ENCODE assay signal across 8 cellular contexts in the genomic region with DNA sequence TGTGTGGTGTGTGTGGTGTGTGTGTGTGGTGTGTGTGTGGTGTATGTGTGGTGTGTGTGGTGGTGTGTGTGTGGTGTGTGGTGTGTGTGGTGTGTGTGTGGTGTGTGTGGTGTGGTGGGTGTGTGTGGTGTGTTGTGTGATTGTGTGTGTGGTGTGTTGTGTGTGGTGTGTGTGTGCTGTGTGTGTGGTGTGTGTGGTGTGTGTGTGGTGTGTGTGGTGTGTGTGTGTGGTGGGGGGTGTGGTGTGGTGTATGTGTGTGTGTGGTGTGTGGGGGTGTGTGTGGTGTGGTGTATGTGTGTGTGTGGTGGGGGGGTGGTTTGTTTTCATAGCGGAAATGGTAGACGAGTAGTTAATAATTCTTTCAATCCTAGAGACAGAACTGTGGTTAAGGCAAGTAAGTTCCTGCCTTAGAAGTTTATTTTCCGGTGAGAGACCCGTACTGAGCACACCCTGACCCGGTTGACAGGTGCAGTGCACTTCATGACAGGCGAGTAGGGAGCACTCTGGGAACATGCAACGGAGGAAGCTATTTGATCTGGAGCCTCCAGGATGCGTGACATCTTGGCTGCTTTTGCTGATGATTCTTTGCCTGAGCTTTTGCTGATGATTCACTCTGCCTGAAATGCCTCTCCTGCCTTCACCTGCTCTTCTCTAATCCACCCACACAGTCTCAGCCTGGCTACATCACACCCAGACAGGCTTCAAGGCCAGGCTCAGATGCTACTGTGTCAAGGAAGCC. TPM values are rescaled to one million over a fixed set of nuclear protein-coding genes. Genes with fewer than 3 reads are reported as not detected.
A peak's percentile ranks its signal among the peaks of the same experiment; 100 is the strongest.
DNase-seq lines count a peak whose midpoint lies in the region; ATAC-seq lines count a peak whose summit lies in the region.

No MANE protein-coding gene starts in this region.

- H3K9me3 Mint-ChIP-seq in central memory CD8-positive, alpha-beta T cell, result no peaks in the 10 kb centered on the region

- DNase-seq in DMS53 treated with DMSO at 0.1 percent for 48 hours (lab: John Stamatoyannopoulos, UW; ENCODE audit: unreplicated experiment) (peak; percentile 77), M059J (ENCODE audit: low read depth) (peak; percentile 47), hippocampal formation (lab: John Stamatoyannopoulos, UW) (no peak), NCI-H2171 (lab: John Stamatoyannopoulos, UW) (no peak), AG08396 (ENCODE audit: low spot score) (no peak)
- DNase-seq in central memory CD8-positive, alpha-beta T cell (ENCODE audit: low spot score in 2 of 2), result peak in 1 of 2 donors; percentile 11
- DNase-seq in stimulated activated CD4-positive, alpha-beta T cell treated with anti-CD3 and anti-CD28 coated beads, Interleukin-4, amount 100 ng/mL, for 24 hours, result peak; percentile 67

- H3K4me1 Mint-ChIP-seq in central memory CD8-positive, alpha-beta T cell, result peaks cover 30% of the 10 kb centered on the region

- H3K4me3 Mint-ChIP-seq in central memory CD8-positive, alpha-beta T cell, result peak overlapping the region; percentile 39

- H3K27me3 Mint-ChIP-seq in central memory CD8-positive, alpha-beta T cell, result peaks cover 14% of the 10 kb centered on the region

- peak overlapping the region; percentile 78 for H3K27ac Mint-ChIP-seq in central memory CD8-positive, alpha-beta T cell (ENCODE audit: low read depth)

- peak; percentile 62 for ATAC-seq in GM21619 (IDR thresholded peaks at IDR 0.05; ENCODE audit: unreplicated experiment)
- ATAC-seq in central memory CD8-positive, alpha-beta T cell (replicated peaks; ENCODE audit: extremely low read depth, poor library complexity, severe bottlenecking), result peak; percentile 73

- H3K36me3 Mint-ChIP-seq in central memory CD8-positive, alpha-beta T cell (ENCODE audit: insufficient read depth), result peaks cover 5% of the 10 kb centered on the region

RNA-seq across cellular contexts. Expression of gene FAT2, which starts 21.7 kb away (rescaled TPM):
- 0.05 and 0.17 TPM in 2 replicates for total RNA-seq in M059J (2014; rRNA removed; shearing (Covaris generic))

Comparison
In these comparisons a context has a peak if more than half of its experiments do, and no peak if none do; other contexts are left out.
1. DNase-seq: peak in DMS53 treated with DMSO at 0.1 percent for 48 hours (single experiment), M059J (single experiment) and stimulated activated CD4-positive, alpha-beta T cell treated with anti-CD3 and anti-CD28 coated beads, Interleukin-4, amount 100 ng/mL, for 24 hours (single experiment); none in hippocampal formation (0 of 2), NCI-H2171 (single experiment) and AG08396 (single experiment).